In the genomic region with DNA sequence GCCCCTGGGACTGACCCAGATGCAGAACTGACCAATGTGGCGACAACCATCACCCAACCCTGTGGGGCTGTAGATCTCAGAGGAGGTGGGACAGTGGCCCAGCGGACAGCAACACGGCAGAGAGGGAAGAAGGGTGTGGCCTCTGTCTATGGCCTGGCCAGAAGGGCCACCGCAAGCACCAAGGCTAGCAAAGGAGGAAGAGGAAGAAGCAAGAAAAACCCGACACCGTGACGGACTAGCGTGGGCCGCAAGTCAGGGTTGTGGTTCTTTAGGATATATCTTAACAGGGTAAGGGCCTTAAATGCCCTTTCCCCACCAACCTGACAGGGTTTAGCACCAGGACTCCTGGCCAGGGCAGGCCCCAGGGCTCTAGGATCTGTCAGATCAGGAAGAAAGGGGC, we compare ENCODE assay signal across 11 cellular contexts.
DNase-seq lines count a peak whose midpoint lies in the region; ATAC-seq and TF ChIP-seq lines count a peak whose summit lies in the region.
"Had no signal": no experiment of that assay in that cellular context is flagged by ENCODE, and none has a peak within 500 bp of the region (broad histone marks: within the 10 kb centered on the region; RNA-seq: fewer than 3 reads in every experiment).

No MANE protein-coding gene starts in this region.

- H3K27me3 ChIP-seq in esophagus muscularis mucosa (no peaks in the 10 kb centered on the region), mesendoderm (ENCODE audit: insufficient read depth, low read length, poor library complexity) (no peaks in the 10 kb centered on the region)

- no peak overlapping the region for H2BK120ac ChIP-seq in mesendoderm (ENCODE audit: low read depth, low read length)

- peak overlapping the region; percentile 90 for H3K27ac Mint-ChIP-seq in stimulated activated memory B cell treated with anti-CD40 and anti-IgM and Interleukin-4, amounts not matched to agents 10 μg/mL and 1 μg/mL and 100 μg/mL, for 72 hours

- H3K9me3 Mint-ChIP-seq in stimulated activated memory B cell treated with anti-CD40 and anti-IgM and Interleukin-4, amounts not matched to agents 10 μg/mL and 1 μg/mL and 100 μg/mL, for 72 hours, result no peaks in the 10 kb centered on the region
- no peaks in the 10 kb centered on the region for H3K9me3 Mint-ChIP-seq in activated T-cell treated with anti-CD3 and anti-CD28 coated beads, Interleukin-2, amount 50 U/mL, for 4 hours

- no peak overlapping the region for H2BK15ac ChIP-seq in mesendoderm (replicated peaks; ENCODE audit: low read depth)

- WGBS in esophagus muscularis mucosa, result 92% methylated on average over 9 of the region's 9 CpGs
- WGBS in mesendoderm (ENCODE audit: extremely low coverage, insufficient coverage, low lambda C conversion rate), result no CpG with 5 or more reads among the region's 9 CpGs

- no peak for TF ChIP-seq POLR2A in esophagus muscularis mucosa (IDR thresholded peaks at IDR 0.05; ENCODE audit: low read depth)

- H3K23ac ChIP-seq in mesendoderm (ENCODE audit: low read length), result no peak overlapping the region

- intact Hi-C loops in esophagus muscularis mucosa (cut with DNase I), result no loop called here

- peak overlapping the region; percentile 86 to 93 (median 86) for H3K27ac ChIP-seq in esophagus muscularis mucosa (replicated peaks in 1 of 4)
- no peak overlapping the region for H3K27ac ChIP-seq in mesendoderm (ENCODE audit: low read depth, low read length)
- H3K27ac ChIP-seq: parathyroid adenoma had no signal

- ATAC-seq in stimulated activated memory B cell treated with anti-CD40 and anti-IgM and Interleukin-4, amounts not matched to agents 10 μg/mL and 1 μg/mL and 100 μg/mL, for 72 hours, result peak; percentile 89
- ATAC-seq in activated T-cell treated with anti-CD3 and anti-CD28 coated beads, Interleukin-2, amount 50 U/mL, for 4 hours, result no peak
- ATAC-seq: stimulated activated naive CD8-positive, alpha-beta T cell treated with anti-CD3 and anti-CD28 coated beads, Interleukin-15, Interleukin-2, amounts not matched to agents 100 U/mL and 50 U/mL, for 24 hours had no signal

- no peak overlapping the region for H4K5ac ChIP-seq in mesendoderm (ENCODE audit: low read length)

- no peak overlapping the region for H2AK5ac ChIP-seq in mesendoderm (ENCODE audit: low read length)

- peak overlapping the region; percentile 25 for H3K4me3 Mint-ChIP-seq in stimulated activated memory B cell treated with anti-CD40 and anti-IgM and Interleukin-4, amounts not matched to agents 10 μg/mL and 1 μg/mL and 100 μg/mL, for 72 hours
- no peak overlapping the region for H3K4me3 Mint-ChIP-seq in activated T-cell treated with anti-CD3 and anti-CD28 coated beads, Interleukin-2, amount 50 U/mL, for 4 hours

- H3K4me1 ChIP-seq in esophagus muscularis mucosa (peaks cover 92 to 100% (median 98%) of the 10 kb centered on the region in 4 donors), mesendoderm (ENCODE audit: control insufficient read depth, low read depth, low read length) (peaks cover 13% of the 10 kb centered on the region)

- H3K4me2 ChIP-seq in mesendoderm (ENCODE audit: low read length), result no peak overlapping the region

- no peaks in the 10 kb centered on the region for H3K79me2 ChIP-seq in mesendoderm (ENCODE audit: control insufficient read depth, insufficient read depth, low read length)

- H3K9ac ChIP-seq in mesendoderm (ENCODE audit: low read length), result no peak overlapping the region
- H3K9ac ChIP-seq: parathyroid adenoma had no signal

- H3K36me3 Mint-ChIP-seq in stimulated activated memory B cell treated with anti-CD40 and anti-IgM and Interleukin-4, amounts not matched to agents 10 μg/mL and 1 μg/mL and 100 μg/mL, for 72 hours, result peaks cover 31% of the 10 kb centered on the region
- H3K36me3 Mint-ChIP-seq in activated T-cell treated with anti-CD3 and anti-CD28 coated beads, Interleukin-2, amount 50 U/mL, for 4 hours (ENCODE audit: insufficient read depth), result peaks cover 4% of the 10 kb centered on the region

- H3K4ac ChIP-seq in mesendoderm (ENCODE audit: low read depth, low read length), result no peak overlapping the region

- H3K27me3 Mint-ChIP-seq in stimulated activated memory B cell treated with anti-CD40 and anti-IgM and Interleukin-4, amounts not matched to agents 10 μg/mL and 1 μg/mL and 100 μg/mL, for 72 hours, result no peaks in the 10 kb centered on the region
- no peaks in the 10 kb centered on the region for H3K27me3 Mint-ChIP-seq in activated T-cell treated with anti-CD3 and anti-CD28 coated beads, Interleukin-2, amount 50 U/mL, for 4 hours (ENCODE audit: low read depth)

- H3K4me3 ChIP-seq in esophagus muscularis mucosa (no peak overlapping the region), mesendoderm (ENCODE audit: low read length) (no peak overlapping the region)

- DNase-seq in GM20000 (ENCODE audit: low spot score) (peak; percentile 53), NOMO-1 (lab: John Stamatoyannopoulos, UW; ENCODE audit: unreplicated experiment in 2 of 2) (peak; percentile 69 to 81), esophagus muscularis mucosa (ENCODE audit: extremely low spot score) (no peak), mesendoderm (no peak), superior temporal gyrus (ENCODE audit: extremely low spot score) (no peak)
- DNase-seq in activated naive CD4-positive, alpha-beta T cell treated with Interleukin-2 at 50 U/mL for 16 hours, result no peak
- DNase-seq in activated T-cell treated with anti-CD3 and anti-CD28 coated beads, Interleukin-2, amount 50 U/mL, for 4 hours, result no peak
- DNase-seq: activated T-cell treated with anti-CD3 and anti-CD28 coated beads for 4 hours; stimulated activated naive CD8-positive, alpha-beta T cell treated with anti-CD3 and anti-CD28 coated beads, Interleukin-15, Interleukin-2, amounts not matched to agents 100 U/mL and 50 U/mL, for 24 hours had no signal

- no peak overlapping the region for H3K18ac ChIP-seq in mesendoderm (ENCODE audit: low read length)

- no peak overlapping the region for H4K8ac ChIP-seq in mesendoderm (ENCODE audit: low read depth, low read length)

- no peak for TF ChIP-seq CTCF in GM20000 (IDR thresholded peaks at IDR 0.05; ENCODE audit: extremely low read depth, missing control alignments)
- TF ChIP-seq CTCF in esophagus muscularis mucosa (IDR thresholded peaks at IDR 0.05), result no peak

- TF ChIP-seq EP300 in esophagus muscularis mucosa (IDR thresholded peaks at IDR 0.05), result no peak

- H3K4me1 Mint-ChIP-seq in stimulated activated memory B cell treated with anti-CD40 and anti-IgM and Interleukin-4, amounts not matched to agents 10 μg/mL and 1 μg/mL and 100 μg/mL, for 72 hours, result peaks cover 87% of the 10 kb centered on the region
- H3K4me1 Mint-ChIP-seq in activated T-cell treated with anti-CD3 and anti-CD28 coated beads, Interleukin-2, amount 50 U/mL, for 4 hours (ENCODE audit: low read depth), result peaks cover 39% of the 10 kb centered on the region

- no peak overlapping the region for H3K56ac ChIP-seq in mesendoderm (ENCODE audit: low read length)

- H2BK5ac ChIP-seq in mesendoderm (ENCODE audit: low read length), result no peak overlapping the region

- H3K9me3 ChIP-seq in esophagus muscularis mucosa, result no peaks in the 10 kb centered on the region

- H3K36me3 ChIP-seq in esophagus muscularis mucosa, result no peaks in the 10 kb centered on the region
- H3K36me3 ChIP-seq in mesendoderm (ENCODE audit: control insufficient read depth, insufficient read depth, low read length), result no peaks in the 10 kb centered on the region

- H3K79me1 ChIP-seq in mesendoderm (ENCODE audit: low read length), result no peaks in the 10 kb centered on the region

Comparison
In these comparisons a context has a peak if more than half of its experiments do, and no peak if none do; other contexts are left out.
1. DNase-seq: peak in GM20000 (single experiment) and NOMO-1 (2 of 2); none in esophagus muscularis mucosa (single experiment), mesendoderm (single experiment), superior temporal gyrus (single experiment), activated naive CD4-positive, alpha-beta T cell treated with Interleukin-2 at 50 U/mL for 16 hours (single experiment) and activated T-cell treated with anti-CD3 and anti-CD28 coated beads, Interleukin-2, amount 50 U/mL, for 4 hours (single experiment).